9 cellular contexts compared by ENCODE assay signal in genomic region chr7:26196305-26196704, GRCh38. TPM values are rescaled to one million over a fixed set of nuclear protein-coding genes. Genes with fewer than 3 reads are reported as not detected.
A peak's percentile ranks its signal among the peaks of the same experiment; 100 is the strongest.
DNase-seq lines count a peak whose midpoint lies in the region; ATAC-seq and TF ChIP-seq lines count a peak whose summit lies in the region.
"Had no signal": no experiment of that assay in that cellular context is flagged by ENCODE, and none has a peak within 500 bp of the region (broad histone marks: within the 10 kb centered on the region; RNA-seq: fewer than 3 reads in every experiment).

No MANE protein-coding gene starts in this region.

- no TSS peak for BruUV-seq in Caco-2 (replicated peaks; lab: Mats Ljungman, UMichigan)

- no peak for ATAC-seq in natural killer cell treated with Interleukin-12 subunit alpha and Interleukin-12 subunit beta and Interleukin-15 and Interleukin-18, amount 100 ng/mL, for 72 hours
- no peak for ATAC-seq in Right ventricle myocardium inferior

- H3K27me3 ChIP-seq in Caco-2 (replicated peaks; ENCODE audit: control insufficient read depth, insufficient read depth, low read length) (no peaks in the 10 kb centered on the region), MG63 (no peaks in the 10 kb centered on the region)

- H3K4me3 Mint-ChIP-seq in Caco-2 (ENCODE audit: unreplicated experiment): peak overlapping the region; percentile 66
- peak overlapping the region; percentile 66 for H3K4me3 Mint-ChIP-seq in chondrocyte (ENCODE audit: unreplicated experiment)
- H3K4me3 Mint-ChIP-seq in natural killer cell treated with Interleukin-12 subunit alpha and Interleukin-12 subunit beta and Interleukin-15 and Interleukin-18, amount 100 ng/mL, for 72 hours: peak overlapping the region; percentile 100

- H3K27me3 Mint-ChIP-seq in Caco-2 (ENCODE audit: insufficient read depth, unreplicated experiment) (no peaks in the 10 kb centered on the region), chondrocyte (ENCODE audit: low read depth) (no peaks in the 10 kb centered on the region)
- H3K27me3 Mint-ChIP-seq in natural killer cell treated with Interleukin-12 subunit alpha and Interleukin-12 subunit beta and Interleukin-15 and Interleukin-18, amount 100 ng/mL, for 72 hours: no peaks in the 10 kb centered on the region

- TF ChIP-seq CTCF in Caco-2 (IDR thresholded peaks at IDR 0.05; ENCODE audit: insufficient read depth in 1 of 2, low read depth in 1 of 2, low read length in 1 of 2, severe bottlenecking in 1 of 2, unreplicated experiment in 1 of 2) (no peak), chondrocyte (IDR thresholded peaks at IDR 0.05) (no peak)

- H3K9me3 ChIP-seq in Caco-2 (no peaks in the 10 kb centered on the region), MG63 (no peaks in the 10 kb centered on the region)

- peaks cover 100% of the 10 kb centered on the region for H3K36me3 Mint-ChIP-seq in Caco-2 (ENCODE audit: insufficient read depth, unreplicated experiment)
- peaks cover 71% of the 10 kb centered on the region for H3K36me3 Mint-ChIP-seq in chondrocyte (ENCODE audit: low read depth)
- H3K36me3 Mint-ChIP-seq in natural killer cell treated with Interleukin-12 subunit alpha and Interleukin-12 subunit beta and Interleukin-15 and Interleukin-18, amount 100 ng/mL, for 72 hours: peaks cover 85% of the 10 kb centered on the region

- POLR2A ChIA-PET in Caco-2 (lab: Charles Lee): no interaction called here

- DNase-seq in Caco-2: no peak
- no peak for DNase-seq in MG63
- DNase-seq in chondrocyte (ENCODE audit: low spot score): no peak
- no peak for DNase-seq in natural killer cell treated with Interleukin-12 subunit alpha and Interleukin-12 subunit beta and Interleukin-15 and Interleukin-18, amount 100 ng/mL, for 72 hours (ENCODE audit: low spot score)
- DNase-seq in UCSD-AML1 (lab: John Stamatoyannopoulos, UW; ENCODE audit: unreplicated experiment): no peak
- no peak for DNase-seq in NCI-H1930 (lab: John Stamatoyannopoulos, UW)
- DNase-seq in activated effector memory CD4-positive, alpha-beta T cell treated with Interleukin-2 at 50 U/mL for 16 hours: no peak
- DNase-seq in Right ventricle myocardium inferior (ENCODE audit: missing footprints): no peak
- DNase-seq: amniotic stem cell had no signal

- H3K36me3 ChIP-seq in Caco-2 (ENCODE audit: control insufficient read depth, insufficient read depth, low read length) (peaks cover 3% of the 10 kb centered on the region), MG63 (peaks cover 89% of the 10 kb centered on the region)

- H3K4me1 Mint-ChIP-seq in Caco-2 (ENCODE audit: low read depth, unreplicated experiment): peaks cover 39% of the 10 kb centered on the region
- H3K4me1 Mint-ChIP-seq in chondrocyte (ENCODE audit: low read depth): peaks cover 54% of the 10 kb centered on the region
- peaks cover 70 to 71% of the 10 kb centered on the region in 2 donors for H3K4me1 Mint-ChIP-seq in natural killer cell treated with Interleukin-12 subunit alpha and Interleukin-12 subunit beta and Interleukin-15 and Interleukin-18, amount 100 ng/mL, for 72 hours (ENCODE audit: low read depth in 2 of 2)

- no peaks in the 10 kb centered on the region for H3K9me3 Mint-ChIP-seq in Caco-2 (ENCODE audit: unreplicated experiment)
- H3K9me3 Mint-ChIP-seq in chondrocyte (ENCODE audit: low read depth): no peaks in the 10 kb centered on the region
- no peaks in the 10 kb centered on the region for H3K9me3 Mint-ChIP-seq in natural killer cell treated with Interleukin-12 subunit alpha and Interleukin-12 subunit beta and Interleukin-15 and Interleukin-18, amount 100 ng/mL, for 72 hours

- intact Hi-C loops in Caco-2 (cut with micrococcal nuclease; ENCODE audit: unreplicated experiment): no loop called here
- intact Hi-C loops in Right ventricle myocardium inferior (cut with DNase I): no loop called here

- H3K4me3 ChIP-seq in Caco-2 (ENCODE audit: low read depth, low read length): no peak overlapping the region
- peak overlapping the region; percentile 99 for H3K4me3 ChIP-seq in MG63

- CTCF ChIA-PET in Caco-2 (lab: Charles Lee): no interaction called here

- H3K4me1 ChIP-seq in Caco-2: peaks cover 25% of the 10 kb centered on the region

- H3K27ac Mint-ChIP-seq in Caco-2 (ENCODE audit: unreplicated experiment): peak overlapping the region; percentile 39
- H3K27ac Mint-ChIP-seq in chondrocyte (ENCODE audit: unreplicated experiment): peak overlapping the region; percentile 87
- peak overlapping the region; percentile 100 for H3K27ac Mint-ChIP-seq in natural killer cell treated with Interleukin-12 subunit alpha and Interleukin-12 subunit beta and Interleukin-15 and Interleukin-18, amount 100 ng/mL, for 72 hours

RNA-seq across cellular contexts. Expression of gene HNRNPA2B1, which starts 4.2 kb away (rescaled TPM):
- total RNA-seq in Caco-2 (2022) (799 and 839 TPM in 2 replicates), chondrocyte (311 to 604 TPM (median 313 TPM) in 3 replicates), Right ventricle myocardium inferior (396 TPM)
- 151 and 216 TPM in 2 replicates for total RNA-seq in MG63 (2014; rRNA removed; shearing (Covaris generic); ENCODE audit: low replicate concordance)
- 1,000 to 10,000 TPM in 1 of 2 donors, 100 to 1,000 TPM in 1; 824 to 1,096 TPM for total RNA-seq in natural killer cell treated with Interleukin-12 subunit alpha and Interleukin-12 subunit beta and Interleukin-15 and Interleukin-18, amount 100 ng/mL, for 72 hours

RNA-seq across cellular contexts. Expression of gene CBX3, which starts 5.2 kb away (rescaled TPM):
- total RNA-seq in Caco-2 (2022) (215 and 226 TPM in 2 replicates), chondrocyte (98.7 to 132 TPM (median 102 TPM) in 3 replicates), Right ventricle myocardium inferior (59.3 TPM)
- total RNA-seq in MG63 (2014; rRNA removed; shearing (Covaris generic); ENCODE audit: low replicate concordance): 293 and 407 TPM in 2 replicates
- total RNA-seq in natural killer cell treated with Interleukin-12 subunit alpha and Interleukin-12 subunit beta and Interleukin-15 and Interleukin-18, amount 100 ng/mL, for 72 hours: 100 to 1,000 TPM; 184 to 218 TPM

RNA-seq across cellular contexts. Expression of gene NFE2L3, which starts 44.3 kb away (rescaled TPM):
- total RNA-seq in Caco-2 (2022): 38.4 and 39.2 TPM in 2 replicates
- 15.2 and 19.2 TPM in 2 replicates for total RNA-seq in MG63 (2014; rRNA removed; shearing (Covaris generic); ENCODE audit: low replicate concordance)
- 0.17 to 0.79 TPM (median 0.52 TPM) in 3 replicates for total RNA-seq in chondrocyte
- total RNA-seq in natural killer cell treated with Interleukin-12 subunit alpha and Interleukin-12 subunit beta and Interleukin-15 and Interleukin-18, amount 100 ng/mL, for 72 hours: 10 to 100 TPM; 21.3 to 29.1 TPM
- total RNA-seq in Right ventricle myocardium inferior: 1.4 TPM

Comparison
In these comparisons a context has a peak if more than half of its experiments do, and no peak if none do; other contexts are left out.
1. H3K27ac Mint-ChIP-seq: peak in every context shown above with its lines; median percentile 100 in natural killer cell treated with Interleukin-12 subunit alpha and Interleukin-12 subunit beta and Interleukin-15 and Interleukin-18, amount 100 ng/mL, for 72 hours; 87 in chondrocyte; 39 in Caco-2.